In the genomic region with DNA sequence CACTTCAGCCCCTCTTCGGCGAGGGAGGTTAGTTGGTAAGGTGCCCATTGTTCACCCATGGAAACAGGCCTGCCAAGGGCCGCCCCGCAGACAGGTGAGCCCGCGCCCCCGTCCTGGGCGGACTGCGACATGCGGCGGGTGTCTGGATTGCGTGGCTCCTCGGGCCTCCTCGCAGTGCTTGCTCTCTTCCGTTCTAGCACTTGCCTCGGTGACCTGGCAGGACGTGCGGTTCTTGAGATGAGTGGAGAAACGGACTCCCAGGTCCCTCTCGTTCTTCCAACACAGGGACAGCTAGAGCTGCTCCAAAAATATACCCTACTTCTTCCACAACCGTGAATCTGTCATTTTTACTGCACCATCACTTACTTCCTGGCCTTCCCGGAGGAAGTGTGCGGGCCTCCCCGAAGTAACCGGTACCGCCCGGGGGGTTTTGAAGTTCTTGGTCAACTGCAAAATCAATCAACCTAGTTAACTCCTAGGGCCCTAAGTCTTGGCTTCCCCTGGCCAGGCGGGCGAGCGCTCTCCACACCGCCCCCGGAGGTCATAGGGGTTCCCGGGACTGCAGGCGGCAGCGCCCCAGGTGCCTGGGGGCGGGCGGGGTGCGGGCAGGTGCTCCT, we compare ENCODE assay signal across 1 cellular context.
TF ChIP-seq lines count a peak whose summit lies in the region.

No MANE protein-coding gene starts in this region.

TF ChIP-seq in HCT116, 20 proteins besides CTCF, POLR2A, EP300 and RAD21 (continued from another document):
- TF ChIP-seq POLR2AphosphoS5 (IDR thresholded peaks at IDR 0.05; ENCODE audit: low read depth, low read length) (no peak), SP1 (IDR thresholded peaks at IDR 0.05; ENCODE audit: low read depth) (no peak)
- TF ChIP-seq, protein P1, sequence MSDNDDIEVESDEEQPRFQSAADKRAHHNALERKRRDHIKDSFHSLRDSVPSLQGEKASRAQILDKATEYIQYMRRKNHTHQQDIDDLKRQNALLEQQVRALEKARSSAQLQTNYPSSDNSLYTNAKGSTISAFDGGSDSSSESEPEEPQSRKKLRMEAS (IDR thresholded peaks at IDR 0.05) = no peak
